8 cellular contexts compared by ENCODE assay signal in genomic region chr19:39480337-39481228, GRCh38. TPM values are rescaled to one million over a fixed set of nuclear protein-coding genes. Genes with fewer than 3 reads are reported as not detected.
DNase-seq lines count a peak whose midpoint lies in the region; ATAC-seq and TF ChIP-seq lines count a peak whose summit lies in the region.

TSS of gene TIMM50 (plus strand) at chr19:39480838. CDS start at chr19:39480854, 16 bp downstream.

- peaks cover 41% of the 10 kb centered on the region for H3K36me3 Mint-ChIP-seq in activated B cell treated with CpG ODN at 0.5 μM for 24 hours (ENCODE audit: low read depth)
- peaks cover 5 to 6% (median 5%) of the 10 kb centered on the region in 3 donors for H3K36me3 Mint-ChIP-seq in immature natural killer cell

- H3K4me3 ChIP-seq in cardiac fibroblast (replicated peaks in 1 of 2; ENCODE audit: low read depth in 2 of 2, low read length in 2 of 2): peak within 1 kb of the TSS; percentile 99 to 100

- intact Hi-C loops in activated B cell treated with CpG ODN at 0.5 μM for 24 hours (cut with micrococcal nuclease): loop anchor here (1.0 to 2.0 kb wide), 5 partner anchors 18 to 138 kb away; partner anchors contain the start of genes DLL3, MED29, PAF1 and PLEKHG2

- H3K9me3 Mint-ChIP-seq in activated B cell treated with CpG ODN at 0.5 μM for 24 hours: no peaks in the 10 kb centered on the region
- H3K9me3 Mint-ChIP-seq in immature natural killer cell: no peaks in the 10 kb centered on the region

- H3K27me3 Mint-ChIP-seq in activated B cell treated with CpG ODN at 0.5 μM for 24 hours (no peaks in the 10 kb centered on the region), immature natural killer cell (ENCODE audit: low read depth in 3 of 3) (peaks cover 0 to 5% (median 2%) of the 10 kb centered on the region in 3 donors)

- peak within 1 kb of the TSS; percentile 91 for H3K4me3 Mint-ChIP-seq in activated B cell treated with CpG ODN at 0.5 μM for 24 hours
- H3K4me3 Mint-ChIP-seq in immature natural killer cell: peak within 1 kb of the TSS; percentile 88 to 96 (median 94)

- peak within 1 kb of the TSS; percentile 85 for H3K27ac Mint-ChIP-seq in activated B cell treated with CpG ODN at 0.5 μM for 24 hours
- peak within 1 kb of the TSS; percentile 90 to 97 (median 94) for H3K27ac Mint-ChIP-seq in immature natural killer cell

- ATAC-seq in GM19023 (IDR thresholded peaks at IDR 0.05; ENCODE audit: unreplicated experiment) (peak; percentile 90), HG03196 (IDR thresholded peaks at IDR 0.05; ENCODE audit: unreplicated experiment) (peak; percentile 78), activated B cell treated with CpG ODN at 0.5 μM for 24 hours (ENCODE audit: low read depth) (peak; percentile 99)

- DNase-seq in AG08395 (ENCODE audit: low spot score) (peak; percentile 96), NCI-H345 treated with DMSO at 0.1 percent for 48 hours (lab: John Stamatoyannopoulos, UW; ENCODE audit: unreplicated experiment) (peak; percentile 99), activated B cell treated with CpG ODN at 0.5 μM for 24 hours (peak; percentile 98), cardiac fibroblast (ENCODE audit: low read depth in 2 of 2) (peak; percentile 91 to 94), immature natural killer cell (peak; percentile 94 to 95 (median 94)), smooth muscle cell of the brain vasculature (ENCODE audit: low read depth, low spot score) (peak; percentile 77)

- CTCF ChIA-PET in activated B cell treated with CpG ODN at 0.5 μM for 24 hours (lab: Charles Lee): no interaction called here

- TF ChIP-seq CTCF in activated B cell treated with CpG ODN at 0.5 μM for 24 hours (IDR thresholded peaks at IDR 0.05): no peak
- TF ChIP-seq CTCF in cardiac fibroblast (IDR thresholded peaks at IDR 0.05; ENCODE audit: low read depth, low read length): no peak

- POLR2A ChIA-PET in activated B cell treated with CpG ODN at 0.5 μM for 24 hours (lab: Charles Lee): interaction anchor here (0.6 to 1.2 kb wide), 7 partner anchors 18 to 611 kb away, joined by 3 to 18 read pairs (median 7); partner anchors contain the start of genes DLL3, MED29, PAF1 and RPS16

- H3K4me1 Mint-ChIP-seq in activated B cell treated with CpG ODN at 0.5 μM for 24 hours: peaks cover 25% of the 10 kb centered on the region
- H3K4me1 Mint-ChIP-seq in immature natural killer cell: peaks cover 29 to 33% of the 10 kb centered on the region in 2 donors

RNA-seq across cellular contexts. Expression of gene TIMM50, which starts in this region (rescaled TPM):
- 63.8 and 68.9 TPM in 2 replicates for total RNA-seq in activated B cell treated with CpG ODN at 0.5 μM for 24 hours
- 10 to 100 TPM; 50.4 to 65.2 (median 58.6) TPM for polyA plus RNA-seq in immature natural killer cell

Comparison
In these comparisons a context has a peak if more than half of its experiments do, and no peak if none do; other contexts are left out.
1. Peak in every context shown above with its lines: DNase-seq, ATAC-seq and H3K4me3 ChIP-seq.